1 cellular context compared by ENCODE assay signal in genomic region chr3:86104154-86104553, GRCh38.
TF ChIP-seq lines count a peak whose summit lies in the region.

No MANE protein-coding gene starts in this region.

TF ChIP-seq in H1, 55 proteins besides CTCF, POLR2A, EP300 and RAD21 (continued from another document):
- TF ChIP-seq USF2 (IDR thresholded peaks at IDR 0.05; ENCODE audit: low read length) = no peak
